ENCODE assay signal across 20 cellular contexts in genomic region chrX:10390187-10390586, GRCh38.
A peak's percentile ranks its signal among the peaks of the same experiment; 100 is the strongest.
DNase-seq lines count a peak whose midpoint lies in the region; ATAC-seq, FAIRE-seq and TF ChIP-seq lines count a peak whose summit lies in the region.
"Had no signal": no experiment of that assay in that cellular context is flagged by ENCODE, and none has a peak within 500 bp of the region (broad histone marks: within the 10 kb centered on the region; RNA-seq: fewer than 3 reads in every experiment).

No MANE protein-coding gene starts in this region.

- no peak for TF ChIP-seq RAD21 in IMR-90 (IDR thresholded peaks at IDR 0.05; ENCODE audit: low read length)

- H3K4me3 ChIP-seq in IMR-90 (ENCODE audit: insufficient read depth, low read depth, low read length) (no peak overlapping the region), pancreas (no peak overlapping the region), transverse colon (no peak overlapping the region)
- H3K4me3 ChIP-seq: BLaER1, GM12878, GM23248 had no signal

- no peak overlapping the region for H3K23ac ChIP-seq in IMR-90 (ENCODE audit: low read depth, low read length)

- H2BK20ac ChIP-seq in IMR-90 (ENCODE audit: low read depth, low read length): no peak overlapping the region

- H3K27me3 ChIP-seq in IMR-90 (ENCODE audit: control insufficient read depth, insufficient read depth, low read length): no peaks in the 10 kb centered on the region; the same call in 1 of the 2 replicates
- H3K27me3 ChIP-seq in pancreas: peaks cover 0 to 15% (median 0%) of the 10 kb centered on the region in 4 donors
- no peaks in the 10 kb centered on the region for H3K27me3 ChIP-seq in transverse colon

- TF ChIP-seq CTCF in IMR-90 (conservative IDR thresholded peaks at IDR 0.05; ENCODE audit: low read depth, low read length) (no peak), pancreas (IDR thresholded peaks at IDR 0.05) (no peak), transverse colon (IDR thresholded peaks at IDR 0.05) (no peak)

- CTCF ChIA-PET in IMR-90 (lab: Yijun Ruan, JAX): no interaction called here

- no peak for DNase-seq in IMR-90
- DNase-seq in pancreas: no peak
- no peak for DNase-seq in transverse colon
- DNase-seq in SKM-1 (lab: John Stamatoyannopoulos, UW; ENCODE audit: unreplicated experiment): no peak
- no peak for DNase-seq in substantia nigra (lab: John Stamatoyannopoulos, UW)
- no peak for DNase-seq in hypothalamus (lab: John Stamatoyannopoulos, UW)
- DNase-seq: CD4-positive, alpha-beta T cell; CD8-positive, alpha-beta memory T cell; DMS 273 treated with DMSO at 0.1 percent for 48 hours; DMS79; EL; GDM1; GM23248; H7; HCEC 1CT had no signal

- H2AFZ ChIP-seq in IMR-90 (replicated peaks; ENCODE audit: low read length, poor library complexity): no peak overlapping the region
- H2AFZ ChIP-seq: GM23248 had no signal

- H3K4me1 ChIP-seq in IMR-90 (ENCODE audit: control insufficient read depth, insufficient read depth, low read length): 0 out of 2 replicates have a peak, but pooled peaks cover 3% of the 10 kb centered on the region
- H3K4me1 ChIP-seq in pancreas: no peaks in the 10 kb centered on the region
- no peaks in the 10 kb centered on the region for H3K4me1 ChIP-seq in transverse colon

- H4K5ac ChIP-seq in IMR-90 (ENCODE audit: low read depth, low read length): no peak overlapping the region

- TF ChIP-seq EP300 in transverse colon (IDR thresholded peaks at IDR 0.05; ENCODE audit: low read depth): peak; percentile 42

- no CpG with 5 or more reads among the region's 4 CpGs for WGBS in IMR-90 (ENCODE audit: extremely low coverage in 2 of 2, insufficient read length in 1 of 2), 2 experiments
- WGBS in pancreas, 2 donors: 38 to 44% methylated on average over 4 of the region's 4 CpGs
- 25 to 53% methylated on average over 2 to 4 of the region's 4 CpGs for WGBS in transverse colon (ENCODE audit: low coverage in 1 of 2), 2 donors

- H3K79me1 ChIP-seq in IMR-90 (ENCODE audit: low read depth in 1 of 2, low read length in 2 of 2): no peaks in the 10 kb centered on the region

- no peak overlapping the region for H2BK5ac ChIP-seq in IMR-90 (ENCODE audit: low read depth, low read length, poor library complexity, severe bottlenecking)

- POLR2A ChIA-PET in IMR-90 (lab: Charles Lee; ENCODE audit: unreplicated experiment): no interaction called here

- no peak overlapping the region for H3K56ac ChIP-seq in IMR-90 (ENCODE audit: extremely low read depth, insufficient read depth, low read length)

- intact Hi-C loops in IMR-90 (cut with micrococcal nuclease): no loop called here
- intact Hi-C loops in pancreas (cut with DNase I): no loop called here
- intact Hi-C loops in transverse colon (cut with DNase I; ENCODE audit: low total_unique reads): no loop called here

- no peak overlapping the region for H2AK5ac ChIP-seq in IMR-90 (ENCODE audit: low read depth, low read length)

- peak; percentile 81 for FAIRE-seq in pancreas (lab: Jason Lieb, UNC)
- FAIRE-seq: D721Med, GM12878, GM19239, H1 had no signal

- H2AK9ac ChIP-seq in IMR-90 (replicated peaks; ENCODE audit: low read depth, low read length, poor library complexity): no peak overlapping the region

- no peak overlapping the region for H4K8ac ChIP-seq in IMR-90 (ENCODE audit: low read depth in 2 of 2, low read length in 2 of 2)

- no peak overlapping the region for H2BK15ac ChIP-seq in IMR-90 (ENCODE audit: low read depth, low read length)

- no peaks in the 10 kb centered on the region for H4K20me1 ChIP-seq in IMR-90 (ENCODE audit: insufficient read depth, low read length)
- H4K20me1 ChIP-seq: BLaER1 had no signal

- H3K27ac ChIP-seq in IMR-90 (ENCODE audit: insufficient read depth, low read length) (no peak overlapping the region), pancreas (no peak overlapping the region), transverse colon (peak overlapping the region in 3 of 4 donors; percentile 14 to 45 (median 28)), substantia nigra (ENCODE audit: low read depth, low read length, poor library complexity, severe bottlenecking) (no peak overlapping the region)
- H3K27ac ChIP-seq: BLaER1, GM23248 had no signal

- TF ChIP-seq POLR2A in IMR-90 (IDR thresholded peaks at IDR 0.05; ENCODE audit: low read depth, low read length): no peak
- no peak for TF ChIP-seq POLR2A in transverse colon (IDR thresholded peaks at IDR 0.05)

- dilution Hi-C loops in IMR-90 (cut with HindIII; ENCODE audit: low sequenced_read_pairs, unreplicated experiment): no loop called here

- H3K4ac ChIP-seq in IMR-90 (ENCODE audit: low read depth, low read length): no peak overlapping the region

- H2BK120ac ChIP-seq in IMR-90 (ENCODE audit: low read depth, low read length): no peak overlapping the region

- in situ Hi-C loops in IMR-90 (cut with MboI; ENCODE audit: low sequenced_read_pairs) (no loop called here), transverse colon (cut with MboI; ENCODE audit: low pct_ligation_motif_present in 1 of 4, low pct_unique_long_range_greater_than_20kb in 1 of 4, low sequenced_read_pairs in 3 of 4) (no loop called here)

- H3K14ac ChIP-seq in IMR-90 (replicated peaks; ENCODE audit: low read depth, low read length): no peak overlapping the region

- H3K9ac ChIP-seq in IMR-90 (ENCODE audit: low read depth, low read length): no peak overlapping the region
- H3K9ac ChIP-seq: BLaER1, GM23248 had no signal

- H3K36me3 ChIP-seq in IMR-90 (ENCODE audit: control insufficient read depth, insufficient read depth, low read length): no peaks in the 10 kb centered on the region
- no peaks in the 10 kb centered on the region for H3K36me3 ChIP-seq in pancreas
- H3K36me3 ChIP-seq in transverse colon: no peaks in the 10 kb centered on the region
- H3K36me3 ChIP-seq: BLaER1 had no signal

- peak; percentile 27; the same call in 1 of the 2 replicates for ATAC-seq in IMR-90 (ENCODE audit: low read depth)
- ATAC-seq in pancreas: no peak
- ATAC-seq: GM12878 had no signal

- H3K9me3 ChIP-seq in IMR-90 (ENCODE audit: control insufficient read depth, insufficient read depth, low read length): 0 out of 2 replicates have a peak, but pooled peaks cover 6% of the 10 kb centered on the region
- H3K9me3 ChIP-seq in pancreas: no peaks in the 10 kb centered on the region
- no peaks in the 10 kb centered on the region for H3K9me3 ChIP-seq in transverse colon

- no peak overlapping the region for H3K18ac ChIP-seq in IMR-90 (ENCODE audit: low read depth, low read length)

- no TSS peak for BruUV-seq in IMR-90 (replicated peaks; lab: Mats Ljungman, UMichigan)

- no peak overlapping the region for H3K4me2 ChIP-seq in IMR-90 (ENCODE audit: low read depth, low read length)
- H3K4me2 ChIP-seq: BLaER1 had no signal

- H3K9me1 ChIP-seq in IMR-90 (ENCODE audit: insufficient read depth, low read length): no peaks in the 10 kb centered on the region

- H4K91ac ChIP-seq in IMR-90 (ENCODE audit: insufficient read depth, low read depth, low read length): no peak overlapping the region

TF ChIP-seq in IMR-90, 13 proteins besides CTCF, POLR2A, EP300 and RAD21:
- TF ChIP-seq RFX5 (IDR thresholded peaks at IDR 0.05; ENCODE audit: low read depth, low read length) (no peak), FOS (IDR thresholded peaks at IDR 0.05; ENCODE audit: low read depth, low read length) (no peak), SMC3 (IDR thresholded peaks at IDR 0.05; ENCODE audit: low read depth, low read length) (no peak), NFE2L2 (IDR thresholded peaks at IDR 0.05; ENCODE audit: low read depth, low read length) (no peak), MAZ (IDR thresholded peaks at IDR 0.05; ENCODE audit: borderline replicate concordance, low read depth, low read length) (no peak), USF2 (IDR thresholded peaks at IDR 0.05; ENCODE audit: low read depth, low read length) (no peak), BHLHE40 (IDR thresholded peaks at IDR 0.05; ENCODE audit: low read depth, low read length) (no peak), RCOR1 (IDR thresholded peaks at IDR 0.05; ENCODE audit: insufficient replicate concordance, low read length) (no peak)

Comparison
In these comparisons a context has a peak if more than half of its experiments do, and no peak if none do; other contexts are left out.
1. H3K27ac ChIP-seq: peak in transverse colon (3 of 4); none in IMR-90 (single experiment), pancreas (0 of 4) and substantia nigra (single experiment).